Comparison of ENCODE assay signal across 12 cellular contexts in the genomic region with DNA sequence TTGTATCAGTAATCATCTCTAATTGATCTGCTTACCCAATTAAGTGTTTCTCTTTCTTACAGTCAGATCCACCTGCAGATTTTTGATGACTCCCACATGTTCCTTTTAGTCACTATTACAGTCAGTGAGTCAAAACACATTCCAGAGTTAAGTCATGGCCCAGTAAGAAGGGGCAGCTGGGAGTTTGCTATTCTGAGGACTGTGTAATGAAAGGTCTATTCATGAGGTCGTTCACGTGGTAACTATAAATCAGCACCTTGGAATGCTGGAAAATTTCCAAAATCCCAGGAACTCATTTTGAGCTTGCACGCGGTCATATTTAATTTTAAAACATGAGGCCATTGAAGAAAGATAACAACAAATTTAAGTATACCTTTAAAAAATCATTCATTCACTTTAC.
DNase-seq lines count a peak whose midpoint lies in the region; ATAC-seq, FAIRE-seq and TF ChIP-seq lines count a peak whose summit lies in the region.
"Had no signal": no experiment of that assay in that cellular context is flagged by ENCODE, and none has a peak within 500 bp of the region (broad histone marks: within the 10 kb centered on the region; RNA-seq: fewer than 3 reads in every experiment).

No MANE protein-coding gene starts in this region.

- WGBS in ovary, 3 donors = 10 to 27% (median 23%) methylated on average over 4 of the region's 4 CpGs

- H3K4me3 Mint-ChIP-seq in CD4-positive, alpha-beta T cell = no peak overlapping the region
- H3K4me3 Mint-ChIP-seq: activated T-helper 17 cell treated with anti-CD3 and anti-CD28 coated beads, Interleukin-2, amount 50 U/mL, for 72 hours; neural crest cell had no signal

- POLR2A ChIA-PET in CD4-positive, alpha-beta T cell (lab: Charles Lee) = no interaction called here

- no peak overlapping the region for H3K27ac ChIP-seq in CD4-positive, alpha-beta T cell (ENCODE audit: low read depth, low read length)
- no peak overlapping the region for H3K27ac ChIP-seq in ovary
- H3K27ac ChIP-seq: BLaER1 had no signal

- ATAC-seq in Right ventricle myocardium superior (ENCODE audit: poor library complexity) = peak; percentile 93
- no peak for ATAC-seq in CD4-positive, alpha-beta T cell (ENCODE audit: poor library complexity)
- ATAC-seq: activated T-helper 17 cell treated with anti-CD3 and anti-CD28 coated beads, Interleukin-2, amount 50 U/mL, for 72 hours had no signal

- no peak overlapping the region for H3K27ac Mint-ChIP-seq in CD4-positive, alpha-beta T cell
- H3K27ac Mint-ChIP-seq: activated T-helper 17 cell treated with anti-CD3 and anti-CD28 coated beads, Interleukin-2, amount 50 U/mL, for 72 hours had no signal

- no peaks in the 10 kb centered on the region for H3K9me3 ChIP-seq in CD4-positive, alpha-beta T cell (ENCODE audit: control insufficient read depth, low read length)
- H3K9me3 ChIP-seq in ovary = no peaks in the 10 kb centered on the region
- H3K9me3 ChIP-seq: BLaER1 had no signal

- H3K27me3 Mint-ChIP-seq in CD4-positive, alpha-beta T cell = no peaks in the 10 kb centered on the region
- H3K27me3 Mint-ChIP-seq: activated T-helper 17 cell treated with anti-CD3 and anti-CD28 coated beads, Interleukin-2, amount 50 U/mL, for 72 hours had no signal

- in situ Hi-C loops in astrocyte of the cerebellum (cut with HindIII; ENCODE audit: low sequenced_read_pairs) = no loop called here

- peaks cover 2% of the 10 kb centered on the region for H3K4me1 Mint-ChIP-seq in CD4-positive, alpha-beta T cell (ENCODE audit: low read depth)
- H3K4me1 Mint-ChIP-seq: activated T-helper 17 cell treated with anti-CD3 and anti-CD28 coated beads, Interleukin-2, amount 50 U/mL, for 72 hours had no signal

- CTCF ChIA-PET in CD4-positive, alpha-beta T cell (lab: Charles Lee) = no interaction called here

- no peak for FAIRE-seq in urothelium cell line (lab: Jason Lieb, UNC)

- TF ChIP-seq CTCF in astrocyte of the cerebellum (IDR thresholded peaks at IDR 0.05; ENCODE audit: low read depth, low read length, missing control alignments) (no peak), ovary (IDR thresholded peaks at IDR 0.05) (no peak)
- no peak for TF ChIP-seq CTCF in CD4-positive, alpha-beta T cell (IDR thresholded peaks at IDR 0.05)

- TF ChIP-seq EP300 in ovary (IDR thresholded peaks at IDR 0.05) = no peak

- DNase-seq in Right ventricle myocardium superior (no peak), cardiac septum (ENCODE audit: low spot score) (no peak), astrocyte of the cerebellum (ENCODE audit: low read depth) (peak; percentile 97), hepatic stellate cell (ENCODE audit: low spot score) (peak; percentile 58), urothelium cell line (ENCODE audit: low spot score) (peak; percentile 72), NCI-H2171 treated with DMSO at 0.1 percent for 48 hours (lab: John Stamatoyannopoulos, UW) (no peak), ovary (no peak)
- DNase-seq in CD4-positive, alpha-beta T cell = no peak
- DNase-seq: NCI-H1092 treated with DMSO at 0.1 percent for 48 hours had no signal

- H3K9me3 Mint-ChIP-seq in CD4-positive, alpha-beta T cell = no peaks in the 10 kb centered on the region

- H3K36me3 Mint-ChIP-seq in CD4-positive, alpha-beta T cell (ENCODE audit: low read depth) = no peaks in the 10 kb centered on the region

- no peak for TF ChIP-seq POLR2A in ovary (IDR thresholded peaks at IDR 0.05)

- intact Hi-C loops in Right ventricle myocardium superior (cut with DNase I) = no loop called here
- intact Hi-C loops in cardiac septum (cut with DNase I) = loop anchor here (2.0 kb wide), 1 partner anchor 46 kb away; no protein-coding TSS in a partner anchor
- intact Hi-C loops in CD4-positive, alpha-beta T cell (cut with DNase I, micrococcal nuclease) = no loop called here
- intact Hi-C loops in ovary (cut with DNase I) = loop anchor here in 1 of 4 donors (10.0 kb wide), 1 partner anchor 184 kb away; no protein-coding TSS in a partner anchor

- no peaks in the 10 kb centered on the region for H3K36me3 ChIP-seq in ovary
- H3K36me3 ChIP-seq: BLaER1 had no signal

- H3K4me1 ChIP-seq in ovary (ENCODE audit: insufficient read depth) = no peaks in the 10 kb centered on the region

- no peak overlapping the region for H3K4me3 ChIP-seq in astrocyte of the cerebellum (ENCODE audit: low read depth, low read length)
- H3K4me3 ChIP-seq in ovary = no peak overlapping the region
- H3K4me3 ChIP-seq: BLaER1 had no signal

- no peaks in the 10 kb centered on the region for H3K27me3 ChIP-seq in CD4-positive, alpha-beta T cell (ENCODE audit: control insufficient read depth, insufficient read depth, low read length)
- no peaks in the 10 kb centered on the region for H3K27me3 ChIP-seq in ovary
- H3K27me3 ChIP-seq: BLaER1 had no signal

Comparison
In these comparisons a context has a peak if more than half of its experiments do, and no peak if none do; other contexts are left out.
1. DNase-seq: peak in astrocyte of the cerebellum (single experiment), hepatic stellate cell (single experiment) and urothelium cell line (single experiment); none in Right ventricle myocardium superior (single experiment), cardiac septum (single experiment), CD4-positive, alpha-beta T cell (0 of 10), NCI-H2171 treated with DMSO at 0.1 percent for 48 hours (single experiment) and ovary (0 of 5).